ENCODE assay signal across 21 cellular contexts in the genomic region with DNA sequence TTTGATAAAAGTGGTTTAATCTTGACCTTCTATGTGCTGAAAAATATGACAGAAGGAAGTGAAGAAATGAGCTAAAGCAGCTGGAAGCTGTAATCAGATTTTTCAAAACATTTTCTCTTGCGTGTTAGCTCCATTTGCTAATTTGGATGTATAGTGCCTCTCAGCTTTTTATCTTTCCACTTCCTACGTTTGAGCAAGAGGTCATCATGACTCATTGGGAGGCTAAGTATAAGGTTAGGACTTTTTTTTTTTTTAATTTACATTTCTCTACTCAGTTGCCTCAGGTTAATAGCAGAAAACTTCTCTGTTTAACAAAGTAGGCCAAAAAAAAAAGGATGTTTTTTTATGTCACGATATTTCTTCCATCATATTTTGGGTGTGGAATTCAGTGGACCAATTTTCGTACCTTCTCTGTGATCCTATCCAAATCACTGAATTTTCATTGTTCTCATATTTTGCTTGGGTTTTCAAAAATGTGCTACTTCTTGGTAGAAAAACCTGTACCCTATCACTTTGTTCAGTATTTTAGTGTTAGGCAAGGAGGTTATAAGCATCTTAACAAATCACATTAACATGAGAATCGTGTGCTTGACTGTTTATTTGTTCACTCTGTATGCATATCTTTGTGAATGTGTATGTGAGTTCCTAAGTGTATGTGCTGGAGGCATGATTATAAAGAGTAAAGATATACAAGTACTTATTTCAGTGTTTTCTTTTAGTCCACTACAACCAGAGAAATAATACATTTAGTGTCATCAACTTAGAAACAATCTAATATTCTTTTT.
DNase-seq lines count a peak whose midpoint lies in the region; ATAC-seq, FAIRE-seq and TF ChIP-seq lines count a peak whose summit lies in the region.
"Had no signal": no experiment of that assay in that cellular context is flagged by ENCODE, and none has a peak within 500 bp of the region (broad histone marks: within the 10 kb centered on the region; RNA-seq: fewer than 3 reads in every experiment).

No MANE protein-coding gene starts in this region.

- no peak for TF ChIP-seq POLR2A in esophagus squamous epithelium (IDR thresholded peaks at IDR 0.05)

- H3K36me3 ChIP-seq in neuronal stem cell (replicated peaks in 1 of 2; ENCODE audit: control insufficient read depth in 2 of 2, insufficient read depth in 2 of 2, low read length in 2 of 2) (no peaks in the 10 kb centered on the region), tibial artery (no peaks in the 10 kb centered on the region), psoas muscle (ENCODE audit: insufficient read depth in 1 of 2, low read depth in 1 of 2) (no peaks in the 10 kb centered on the region), esophagus squamous epithelium (no peaks in the 10 kb centered on the region)
- H3K36me3 ChIP-seq: cardiac muscle cell, HAP-1 had no signal

- intact Hi-C loops in tibial artery (cut with DNase I; ENCODE audit: low total_unique reads): no loop called here
- intact Hi-C loops in psoas muscle (cut with DNase I): no loop called here
- intact Hi-C loops in esophagus squamous epithelium (cut with DNase I): no loop called here

- no peak overlapping the region for H3K18ac ChIP-seq in neuronal stem cell (ENCODE audit: low read length)

- no peak overlapping the region for H3K4me3 ChIP-seq in neuronal stem cell (ENCODE audit: low read length in 2 of 2)
- no peak overlapping the region for H3K4me3 ChIP-seq in tibial artery
- no peak overlapping the region for H3K4me3 ChIP-seq in psoas muscle
- no peak overlapping the region for H3K4me3 ChIP-seq in esophagus squamous epithelium
- H3K4me3 ChIP-seq: cardiac muscle cell, HAP-1 had no signal

- no peak overlapping the region for H3K14ac ChIP-seq in neuronal stem cell (ENCODE audit: low read length)

- no CpG with 5 or more reads among the region's 5 CpGs for WGBS in neuronal stem cell (ENCODE audit: extremely low coverage in 2 of 2, insufficient read length in 2 of 2, insufficient replicate concordance in 1 of 2), 2 donors
- WGBS in psoas muscle, 3 donors: 65 to 68% (median 66%) methylated on average over 5 of the region's 5 CpGs
- 43 to 51% methylated on average over 5 of the region's 5 CpGs for WGBS in esophagus squamous epithelium, 2 donors

- no peak for FAIRE-seq in HTR-8/SVneo (lab: Jason Lieb, UNC)
- FAIRE-seq: GM18507 had no signal

- H3K9ac ChIP-seq in neuronal stem cell (ENCODE audit: low read depth, low read length, poor library complexity): no peak overlapping the region

- H3K9me3 ChIP-seq in neuronal stem cell (replicated peaks in 1 of 2; ENCODE audit: control insufficient read depth in 2 of 2, insufficient read depth in 1 of 2, low read depth in 1 of 2, low read length in 2 of 2) (no peaks in the 10 kb centered on the region), tibial artery (no peaks in the 10 kb centered on the region), psoas muscle (no peaks in the 10 kb centered on the region), esophagus squamous epithelium (no peaks in the 10 kb centered on the region)
- H3K9me3 ChIP-seq: HAP-1 had no signal

- H3K4me1 ChIP-seq in neuronal stem cell (ENCODE audit: control insufficient read depth in 2 of 2, insufficient read depth in 1 of 2, low read depth in 1 of 2, low read length in 2 of 2) (peaks cover 0 to 7% of the 10 kb centered on the region in 2 donors), tibial artery (no peaks in the 10 kb centered on the region), psoas muscle (no peaks in the 10 kb centered on the region), esophagus squamous epithelium (no peaks in the 10 kb centered on the region)

- ATAC-seq in psoas muscle: no peak
- ATAC-seq in HG02981 (IDR thresholded peaks at IDR 0.05; ENCODE audit: unreplicated experiment): no peak
- ATAC-seq: activated naive CD4-positive, alpha-beta T cell treated with anti-CD3 and anti-CD28 coated beads, Interleukin-2, amount 50 U/mL, for 72 hours; Panc1 had no signal

- H3K79me1 ChIP-seq in neuronal stem cell (ENCODE audit: low read depth, low read length): no peaks in the 10 kb centered on the region

- no peak overlapping the region for H2BK15ac ChIP-seq in neuronal stem cell (ENCODE audit: low read length)

- H4K8ac ChIP-seq in neuronal stem cell (ENCODE audit: low read depth, low read length): no peak overlapping the region

- H2BK120ac ChIP-seq in neuronal stem cell (ENCODE audit: low read depth, low read length): no peak overlapping the region

- TF ChIP-seq CTCF in tibial artery (IDR thresholded peaks at IDR 0.05) (no peak), psoas muscle (IDR thresholded peaks at IDR 0.05) (no peak), esophagus squamous epithelium (IDR thresholded peaks at IDR 0.05) (no peak)

- no peak overlapping the region for H3K27ac ChIP-seq in neuronal stem cell (replicated peaks; ENCODE audit: low read length)
- H3K27ac ChIP-seq in tibial artery: no peak overlapping the region
- no peak overlapping the region for H3K27ac ChIP-seq in psoas muscle
- H3K27ac ChIP-seq in esophagus squamous epithelium: no peak overlapping the region
- H3K27ac ChIP-seq: cardiac muscle cell had no signal

- no peak overlapping the region for H2BK12ac ChIP-seq in neuronal stem cell (ENCODE audit: low read length)

- no peaks in the 10 kb centered on the region for H3K27me3 ChIP-seq in neuronal stem cell (ENCODE audit: control insufficient read depth in 3 of 3, insufficient read depth in 3 of 3, low read depth in 1 of 3, low read length in 3 of 3)
- H3K27me3 ChIP-seq in tibial artery: no peaks in the 10 kb centered on the region
- no peaks in the 10 kb centered on the region for H3K27me3 ChIP-seq in psoas muscle (ENCODE audit: insufficient read depth in 3 of 3, low read length in 2 of 3)
- no peaks in the 10 kb centered on the region for H3K27me3 ChIP-seq in esophagus squamous epithelium
- H3K27me3 ChIP-seq: cardiac muscle cell had no signal

- no peak overlapping the region for H2BK5ac ChIP-seq in neuronal stem cell (ENCODE audit: low read length)

- no peak overlapping the region for H3K23ac ChIP-seq in neuronal stem cell (ENCODE audit: low read depth, low read length, poor library complexity)

- H3K4ac ChIP-seq in neuronal stem cell (ENCODE audit: low read length): no peak overlapping the region

- no peak overlapping the region for H4K91ac ChIP-seq in neuronal stem cell (ENCODE audit: low read depth, low read length, poor library complexity)

- no peak overlapping the region for H2AK5ac ChIP-seq in neuronal stem cell (ENCODE audit: low read depth, low read length)

- DNase-seq in HTR-8/SVneo (ENCODE audit: insufficient read length, low spot score) (peak; percentile 17), RKO (ENCODE audit: low spot score) (peak; percentile 32), brain pericyte (ENCODE audit: low read depth, low spot score) (peak; percentile 32), neuronal stem cell (ENCODE audit: low spot score) (no peak), tibial artery (no peak), psoas muscle (no peak), esophagus squamous epithelium (lab: John Stamatoyannopoulos, UW) (no peak)
- DNase-seq: activated CD4-positive, alpha-beta memory T cell treated with anti-CD3 and anti-CD28 coated beads for 36 hours; activated T-cell treated with anti-CD3 and anti-CD28 coated beads, Interleukin-2, amount 50 U/mL, for 48 hours; AML-193; KG1; NCI-H2107; NCI-H526; nephron progenitor cell; SW 1271 had no signal

- H2AFZ ChIP-seq in neuronal stem cell (ENCODE audit: low read length): peak overlapping the region; percentile 68

- H3K4me2 ChIP-seq in neuronal stem cell (ENCODE audit: insufficient read depth, low read length, poor library complexity, severe bottlenecking): no peak overlapping the region

Comparison
In these comparisons a context has a peak if more than half of its experiments do, and no peak if none do; other contexts are left out.
1. DNase-seq: peak in HTR-8/SVneo (single experiment), RKO (single experiment) and brain pericyte (single experiment); none in neuronal stem cell (single experiment), tibial artery (0 of 2), psoas muscle (0 of 2) and esophagus squamous epithelium (single experiment).